In the genomic region with DNA sequence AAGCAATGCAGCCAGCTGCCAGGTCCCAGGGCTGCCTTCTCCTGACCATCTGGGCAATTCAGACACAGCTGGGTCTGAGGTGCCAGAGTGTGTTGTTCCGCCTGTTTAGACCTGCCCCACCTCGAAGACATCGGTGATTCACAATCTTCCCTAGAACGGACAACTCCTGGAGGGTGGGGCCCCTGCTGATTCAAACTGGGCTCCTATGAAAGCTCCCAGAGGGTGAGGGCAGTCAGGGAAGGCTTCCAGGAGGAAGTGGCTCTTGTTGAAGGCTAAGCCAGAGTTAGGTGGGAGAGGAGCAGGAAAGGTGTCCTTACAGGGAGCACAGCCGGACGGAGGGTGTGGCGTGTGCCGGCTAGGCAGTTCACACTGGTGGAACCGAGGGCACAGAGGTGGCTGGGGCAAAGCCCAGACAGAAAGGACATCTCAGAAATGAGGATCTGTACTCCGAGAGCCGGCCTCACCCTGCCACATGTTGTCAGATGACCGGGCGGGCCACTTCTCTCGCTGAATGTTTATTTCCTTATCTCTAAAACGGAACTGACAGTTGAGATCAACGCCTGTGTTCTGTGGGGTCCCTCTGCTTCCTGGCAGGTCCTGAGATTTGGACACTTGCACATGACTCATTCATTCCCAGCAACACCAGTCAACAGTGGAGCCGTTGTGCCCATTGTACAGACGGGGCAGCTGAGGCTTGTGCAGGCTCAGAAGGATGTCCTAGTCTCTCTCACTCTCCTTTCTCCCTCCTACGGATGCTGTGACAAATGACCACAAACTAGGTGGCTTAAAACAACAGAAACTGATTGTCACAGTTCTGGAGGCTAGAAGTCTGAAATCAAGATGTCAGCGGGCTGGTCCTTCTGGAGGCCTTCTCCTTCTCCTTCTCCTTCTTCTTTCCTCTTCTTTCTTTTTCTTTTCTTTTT, we compare ENCODE assay signal across 1 cellular context.
TF ChIP-seq lines count a peak whose summit lies in the region.

No MANE protein-coding gene starts in this region.

TF ChIP-seq in HepG2, 621 proteins besides CTCF, POLR2A, EP300 and RAD21 (continued from another document):
- TF ChIP-seq ZNF614 (CRISPR knock-in tag; IDR thresholded peaks at IDR 0.05; ENCODE audit: borderline replicate concordance): peak; percentile 79
- TF ChIP-seq GABPB1 (CRISPR knock-in tag; IDR thresholded peaks at IDR 0.05): peak; percentile 66
- TF ChIP-seq NONO (IDR thresholded peaks at IDR 0.05): no peak
- TF ChIP-seq NONO (CRISPR knock-in tag; conservative IDR thresholded peaks at IDR 0.05): no peak
- TF ChIP-seq, protein P1, sequence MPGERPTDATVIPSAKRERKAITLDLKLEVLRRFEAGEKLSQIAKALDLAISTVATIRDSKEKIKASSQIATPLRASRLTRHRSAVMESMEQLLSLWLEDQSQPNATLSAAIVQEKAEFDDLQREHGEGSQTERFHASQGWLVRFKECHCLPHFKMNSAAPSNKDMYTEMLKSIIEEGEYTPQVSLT (CRISPR knock-in tag; IDR thresholded peaks at IDR 0.05; ENCODE audit: borderline replicate concordance, low read depth): no peak
